Comparison of ENCODE assay signal across 9 cellular contexts in the genomic region with DNA sequence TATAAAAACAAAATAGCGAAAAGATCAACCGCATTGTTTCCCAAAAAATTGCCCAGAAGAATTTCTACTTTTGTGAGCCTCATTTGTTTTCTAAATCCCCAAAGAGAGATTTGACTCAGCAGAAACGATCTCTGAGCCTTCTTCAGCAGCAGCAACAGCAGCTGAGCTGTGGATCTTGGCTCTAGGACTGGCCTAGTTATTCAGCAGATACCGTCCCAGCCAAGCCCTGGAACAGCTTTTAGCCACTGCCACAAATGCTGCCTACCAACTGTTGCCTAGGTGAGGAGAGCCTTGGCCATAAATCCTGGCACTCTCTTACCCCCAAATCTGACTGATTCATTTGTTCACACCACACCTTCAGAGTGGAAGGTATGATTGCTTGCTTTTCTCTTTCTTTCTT.
A peak's percentile ranks its signal among the peaks of the same experiment; 100 is the strongest.
DNase-seq lines count a peak whose midpoint lies in the region; ATAC-seq and TF ChIP-seq lines count a peak whose summit lies in the region.
"Had no signal": no experiment of that assay in that cellular context is flagged by ENCODE, and none has a peak within 500 bp of the region (broad histone marks: within the 10 kb centered on the region; RNA-seq: fewer than 3 reads in every experiment).

No MANE protein-coding gene starts in this region.

- no peaks in the 10 kb centered on the region for H3K9me3 ChIP-seq in SK-N-SH

- H4K20me1 ChIP-seq in SK-N-SH (ENCODE audit: insufficient read depth) = no peaks in the 10 kb centered on the region

- ATAC-seq in HG03469 (IDR thresholded peaks at IDR 0.05; ENCODE audit: unreplicated experiment) = no peak
- ATAC-seq in GM19455 (IDR thresholded peaks at IDR 0.05; ENCODE audit: unreplicated experiment) = no peak
- ATAC-seq in HG03571 (IDR thresholded peaks at IDR 0.05; ENCODE audit: unreplicated experiment) = no peak

- CTCF ChIA-PET in SK-N-SH (lab: Yijun Ruan, JAX) = no interaction called here

- TF ChIP-seq CTCF in SK-N-SH (IDR thresholded peaks at IDR 0.05) = no peak
- no peak for TF ChIP-seq CTCF in foreskin fibroblast (IDR thresholded peaks at IDR 0.05; ENCODE audit: low read depth, low read length)
- no peak for TF ChIP-seq CTCF in osteocyte (IDR thresholded peaks at IDR 0.05)

- 0 out of 2 replicates have a peak overlapping the region, but pooled peaks have one; percentile 4 for H2AFZ ChIP-seq in SK-N-SH (ENCODE audit: low read depth)

- 64% methylated on average over 4 of the region's 4 CpGs for WGBS in SK-N-SH (ENCODE audit: low lambda C conversion rate)

- peaks cover 45% of the 10 kb centered on the region for H3K4me1 Mint-ChIP-seq in osteocyte (ENCODE audit: unreplicated experiment)
- H3K4me1 Mint-ChIP-seq: CD4-positive, CD25-positive, alpha-beta regulatory T cell had no signal

- no peak overlapping the region for H3K4me3 Mint-ChIP-seq in osteocyte (ENCODE audit: unreplicated experiment)
- H3K4me3 Mint-ChIP-seq: CD4-positive, CD25-positive, alpha-beta regulatory T cell had no signal

- no peak overlapping the region for H3K4me3 ChIP-seq in SK-N-SH (ENCODE audit: low read depth in 2 of 2, low read length in 1 of 2)
- no peak overlapping the region for H3K4me3 ChIP-seq in foreskin fibroblast (ENCODE audit: low read depth in 1 of 2, low read length in 2 of 2)

- H3K36me3 ChIP-seq in SK-N-SH (replicated peaks in 1 of 2; ENCODE audit: control insufficient read depth in 1 of 2, insufficient read depth in 2 of 2, low read length in 1 of 2) = no peaks in the 10 kb centered on the region

- DNase-seq in AG20443 (ENCODE audit: low spot score) = peak; percentile 81
- DNase-seq in SK-N-SH = no peak
- peak; percentile 35 to 71 for DNase-seq in foreskin fibroblast
- DNase-seq in osteocyte (ENCODE audit: extremely low spot score, unreplicated experiment) = no peak
- no peak for DNase-seq in DMS153 treated with DMSO at 0.1 percent for 48 hours (lab: John Stamatoyannopoulos, UW; ENCODE audit: unreplicated experiment)
- DNase-seq: CD4-positive, CD25-positive, alpha-beta regulatory T cell had no signal

- peaks cover 22% of the 10 kb centered on the region for H3F3A ChIP-seq in SK-N-SH (replicated peaks; ENCODE audit: insufficient read depth)

- POLR2A ChIA-PET in SK-N-SH (lab: Yijun Ruan, JAX) = no interaction called here

- peak overlapping the region; percentile 1; the same call in 1 of the 2 replicates for H3K9ac ChIP-seq in SK-N-SH

- TF ChIP-seq RAD21 in SK-N-SH (IDR thresholded peaks at IDR 0.05; ENCODE audit: low read length) = no peak

- peaks cover 6% of the 10 kb centered on the region for H3K9me3 Mint-ChIP-seq in osteocyte (ENCODE audit: unreplicated experiment)

- H3K36me3 Mint-ChIP-seq in osteocyte (ENCODE audit: unreplicated experiment) = peaks cover 2% of the 10 kb centered on the region
- H3K36me3 Mint-ChIP-seq: CD4-positive, CD25-positive, alpha-beta regulatory T cell had no signal

- H3K27ac Mint-ChIP-seq in osteocyte (ENCODE audit: unreplicated experiment) = peak overlapping the region; percentile 88
- H3K27ac Mint-ChIP-seq: CD4-positive, CD25-positive, alpha-beta regulatory T cell had no signal

- no peaks in the 10 kb centered on the region for H3K27me3 ChIP-seq in SK-N-SH (ENCODE audit: insufficient read depth)

- no peak for TF ChIP-seq EP300 in SK-N-SH (IDR thresholded peaks at IDR 0.05; ENCODE audit: borderline replicate concordance in 1 of 2, low read depth in 1 of 2, low read length in 1 of 2)

- no peaks in the 10 kb centered on the region for H3K27me3 Mint-ChIP-seq in osteocyte (ENCODE audit: unreplicated experiment)
- H3K27me3 Mint-ChIP-seq: CD4-positive, CD25-positive, alpha-beta regulatory T cell had no signal

- peak overlapping the region; percentile 76 to 90 for H3K27ac ChIP-seq in SK-N-SH (ENCODE audit: low read depth in 2 of 2, low read length in 1 of 2)

- H3K4me2 ChIP-seq in SK-N-SH = peak overlapping the region; percentile 30; the same call in 1 of the 2 replicates

- peaks cover 6 to 11% of the 10 kb centered on the region in 2 experiments for H3K4me1 ChIP-seq in SK-N-SH (ENCODE audit: control insufficient read depth in 1 of 2, insufficient read depth in 2 of 2, low read depth in 1 of 2, low read length in 1 of 2)

- no peaks in the 10 kb centered on the region for H3K79me2 ChIP-seq in SK-N-SH (ENCODE audit: insufficient read depth)

- H3K9me2 ChIP-seq in SK-N-SH = no peaks in the 10 kb centered on the region

TF ChIP-seq in SK-N-SH, 30 proteins besides CTCF, POLR2A, EP300 and RAD21:
- TF ChIP-seq, protein P1, sequence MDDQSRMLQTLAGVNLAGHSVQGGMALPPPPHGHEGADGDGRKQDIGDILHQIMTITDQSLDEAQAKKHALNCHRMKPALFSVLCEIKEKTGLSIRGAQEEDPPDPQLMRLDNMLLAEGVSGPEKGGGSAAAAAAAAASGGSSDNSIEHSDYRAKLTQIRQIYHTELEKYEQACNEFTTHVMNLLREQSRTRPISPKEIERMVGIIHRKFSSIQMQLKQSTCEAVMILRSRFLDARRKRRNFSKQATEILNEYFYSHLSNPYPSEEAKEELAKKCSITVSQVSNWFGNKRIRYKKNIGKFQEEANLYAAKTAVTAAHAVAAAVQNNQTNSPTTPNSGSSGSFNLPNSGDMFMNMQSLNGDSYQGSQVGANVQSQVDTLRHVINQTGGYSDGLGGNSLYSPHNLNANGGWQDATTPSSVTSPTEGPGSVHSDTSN (IDR thresholded peaks at IDR 0.05) = 0 out of 2 replicates have a peak, but pooled peaks have one; percentile 36
- TF ChIP-seq, protein P2, sequence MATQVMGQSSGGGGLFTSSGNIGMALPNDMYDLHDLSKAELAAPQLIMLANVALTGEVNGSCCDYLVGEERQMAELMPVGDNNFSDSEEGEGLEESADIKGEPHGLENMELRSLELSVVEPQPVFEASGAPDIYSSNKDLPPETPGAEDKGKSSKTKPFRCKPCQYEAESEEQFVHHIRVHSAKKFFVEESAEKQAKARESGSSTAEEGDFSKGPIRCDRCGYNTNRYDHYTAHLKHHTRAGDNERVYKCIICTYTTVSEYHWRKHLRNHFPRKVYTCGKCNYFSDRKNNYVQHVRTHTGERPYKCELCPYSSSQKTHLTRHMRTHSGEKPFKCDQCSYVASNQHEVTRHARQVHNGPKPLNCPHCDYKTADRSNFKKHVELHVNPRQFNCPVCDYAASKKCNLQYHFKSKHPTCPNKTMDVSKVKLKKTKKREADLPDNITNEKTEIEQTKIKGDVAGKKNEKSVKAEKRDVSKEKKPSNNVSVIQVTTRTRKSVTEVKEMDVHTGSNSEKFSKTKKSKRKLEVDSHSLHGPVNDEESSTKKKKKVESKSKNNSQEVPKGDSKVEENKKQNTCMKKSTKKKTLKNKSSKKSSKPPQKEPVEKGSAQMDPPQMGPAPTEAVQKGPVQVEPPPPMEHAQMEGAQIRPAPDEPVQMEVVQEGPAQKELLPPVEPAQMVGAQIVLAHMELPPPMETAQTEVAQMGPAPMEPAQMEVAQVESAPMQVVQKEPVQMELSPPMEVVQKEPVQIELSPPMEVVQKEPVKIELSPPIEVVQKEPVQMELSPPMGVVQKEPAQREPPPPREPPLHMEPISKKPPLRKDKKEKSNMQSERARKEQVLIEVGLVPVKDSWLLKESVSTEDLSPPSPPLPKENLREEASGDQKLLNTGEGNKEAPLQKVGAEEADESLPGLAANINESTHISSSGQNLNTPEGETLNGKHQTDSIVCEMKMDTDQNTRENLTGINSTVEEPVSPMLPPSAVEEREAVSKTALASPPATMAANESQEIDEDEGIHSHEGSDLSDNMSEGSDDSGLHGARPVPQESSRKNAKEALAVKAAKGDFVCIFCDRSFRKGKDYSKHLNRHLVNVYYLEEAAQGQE (IDR thresholded peaks at IDR 0.05; ENCODE audit: low read depth, low read length) = no peak
TF ChIP-seq in SK-N-SH: peak in this region for 1.

Comparison
In these comparisons a context has a peak if more than half of its experiments do, and no peak if none do; other contexts are left out.
1. DNase-seq: peak in AG20443 (single experiment) and foreskin fibroblast (2 of 2); none in SK-N-SH (single experiment), osteocyte (single experiment) and DMS153 treated with DMSO at 0.1 percent for 48 hours (single experiment).